In genomic region chr19:35330475-35330874, GRCh38 we compare ENCODE assay signal across 10 cellular contexts. TPM values are rescaled to one million over a fixed set of nuclear protein-coding genes. Genes with fewer than 3 reads are reported as not detected.
DNase-seq lines count a peak whose midpoint lies in the region; ATAC-seq and TF ChIP-seq lines count a peak whose summit lies in the region.
"Had no signal": no experiment of that assay in that cellular context is flagged by ENCODE, and none has a peak within 500 bp of the region (broad histone marks: within the 10 kb centered on the region; RNA-seq: fewer than 3 reads in every experiment).

No MANE protein-coding gene starts in this region.

- ATAC-seq in HG02840 (IDR thresholded peaks at IDR 0.05; ENCODE audit: low FRiP score, unreplicated experiment) = peak; percentile 48
- ATAC-seq in activated naive CD4-positive, alpha-beta T cell treated with anti-CD3 and anti-CD28 coated beads, Interleukin-2, amount 50 U/mL, for 72 hours = no peak

- H3K27ac ChIP-seq in substantia nigra (ENCODE audit: low read depth, low read length, poor library complexity, severe bottlenecking) = no peak overlapping the region
- H3K27ac ChIP-seq in prostate gland = no peak overlapping the region

- no peaks in the 10 kb centered on the region for H3K36me3 ChIP-seq in prostate gland

- no peaks in the 10 kb centered on the region for H3K9me3 Mint-ChIP-seq in activated naive CD4-positive, alpha-beta T cell treated with anti-CD3 and anti-CD28 coated beads, Interleukin-2, amount 50 U/mL, for 72 hours
- H3K9me3 Mint-ChIP-seq: activated naive CD4-positive, alpha-beta T cell treated with anti-CD3 and anti-CD28 coated beads, Interleukin-2, amount 10 ng/mL, durations not matched to agents 7 days and 5 days had no signal

- intact Hi-C loops in prostate gland (cut with DNase I) = no loop called here

- 59% methylated on average over 7 of the region's 7 CpGs for WGBS in prostate gland

- peak; percentile 5 for DNase-seq in OCI-M1 (lab: John Stamatoyannopoulos, UW)
- no peak for DNase-seq in substantia nigra (lab: John Stamatoyannopoulos, UW)
- no peak for DNase-seq in prostate gland (ENCODE audit: low spot score)
- DNase-seq in activated naive CD4-positive, alpha-beta T cell treated with anti-CD3 and anti-CD28 coated beads, Interleukin-2, amount 50 U/mL, for 72 hours (ENCODE audit: low spot score in 2 of 2) = no peak
- DNase-seq in LoVo (ENCODE audit: low spot score) = no peak
- DNase-seq: activated naive CD4-positive, alpha-beta T cell treated with anti-CD3 and anti-CD28 coated beads, Interleukin-2, amount 10 ng/mL, durations not matched to agents 7 days and 5 days; NK-92 treated with Interleukin-12 subunit alpha and Interleukin-12 subunit beta, amount 100 ng/mL, for 24 hours had no signal

- no peak overlapping the region for H3K27ac Mint-ChIP-seq in activated naive CD4-positive, alpha-beta T cell treated with anti-CD3 and anti-CD28 coated beads, Interleukin-2, amount 50 U/mL, for 72 hours
- H3K27ac Mint-ChIP-seq: activated naive CD4-positive, alpha-beta T cell treated with anti-CD3 and anti-CD28 coated beads, Interleukin-2, amount 10 ng/mL, durations not matched to agents 7 days and 5 days had no signal

- H3K4me1 ChIP-seq in prostate gland (replicated peaks) = no peaks in the 10 kb centered on the region

- TF ChIP-seq CTCF in prostate gland (IDR thresholded peaks at IDR 0.05) = no peak

- peaks cover 5% of the 10 kb centered on the region for H3K27me3 ChIP-seq in prostate gland (replicated peaks; ENCODE audit: insufficient read depth)

- peak; percentile 51 for TF ChIP-seq POLR2A in GM19099 (IDR thresholded peaks at IDR 0.05; ENCODE audit: extremely low read depth, insufficient read length, low read depth)
- no peak for TF ChIP-seq POLR2A in prostate gland (IDR thresholded peaks at IDR 0.05)

- H3K9me3 ChIP-seq in prostate gland = no peaks in the 10 kb centered on the region

- H3K36me3 Mint-ChIP-seq in activated naive CD4-positive, alpha-beta T cell treated with anti-CD3 and anti-CD28 coated beads, Interleukin-2, amount 50 U/mL, for 72 hours = peaks cover 0 to 12% of the 10 kb centered on the region in 2 donors
- H3K36me3 Mint-ChIP-seq: activated naive CD4-positive, alpha-beta T cell treated with anti-CD3 and anti-CD28 coated beads, Interleukin-2, amount 10 ng/mL, durations not matched to agents 7 days and 5 days had no signal

- peak overlapping the region; percentile 86 for H3K4me3 ChIP-seq in GM08714 (ENCODE audit: low read length)
- H3K4me3 ChIP-seq in prostate gland = no peak overlapping the region

RNA-seq across cellular contexts. Expression of gene CD22, which starts 1.5 kb away (rescaled TPM):
- total RNA-seq in prostate gland = 10 to 100 TPM in 1 of 2 donors, not detected in 1; 14.0 TPM
- total RNA-seq in activated naive CD4-positive, alpha-beta T cell treated with anti-CD3 and anti-CD28 coated beads, Interleukin-2, amount 50 U/mL, for 72 hours = 10 to 100 TPM in 1 of 2 donors, 1 to 10 TPM in 1; 7.0 to 48.2 TPM

RNA-seq across cellular contexts. Expression of gene FFAR1, which starts 17.2 kb away (rescaled TPM):
- under 1 TPM in 1 of 2 donors, not detected in 1; 0.28 TPM for total RNA-seq in prostate gland
- total RNA-seq in activated naive CD4-positive, alpha-beta T cell treated with anti-CD3 and anti-CD28 coated beads, Interleukin-2, amount 50 U/mL, for 72 hours = 1 to 10 TPM in 1 of 2 donors, under 1 TPM in 1; 0.23 to 1.5 TPM

RNA-seq across cellular contexts. Expression of gene FFAR3, which starts 27.8 kb away (rescaled TPM):
- 1 to 10 TPM in 1 of 2 donors, not detected in 1; 1.6 TPM for total RNA-seq in prostate gland
- 1 to 10 TPM; 1.4 to 5.1 TPM for total RNA-seq in activated naive CD4-positive, alpha-beta T cell treated with anti-CD3 and anti-CD28 coated beads, Interleukin-2, amount 50 U/mL, for 72 hours

RNA-seq across cellular contexts. Expression of gene MAG, which starts 38.5 kb away (rescaled TPM):
- 10 to 100 TPM in 1 of 2 donors, not detected in 1; 13.9 TPM for total RNA-seq in prostate gland
- total RNA-seq in activated naive CD4-positive, alpha-beta T cell treated with anti-CD3 and anti-CD28 coated beads, Interleukin-2, amount 50 U/mL, for 72 hours = 1 to 10 TPM in 1 of 2 donors, under 1 TPM in 1; 0.61 to 1.7 TPM

RNA-seq across cellular contexts. Expression of gene GPR42, which starts 40.4 kb away (rescaled TPM):
- not detected for total RNA-seq in prostate gland
- 1 to 10 TPM in 1 of 2 donors, under 1 TPM in 1; 0.50 to 1.8 TPM for total RNA-seq in activated naive CD4-positive, alpha-beta T cell treated with anti-CD3 and anti-CD28 coated beads, Interleukin-2, amount 50 U/mL, for 72 hours
